Comparison of ENCODE assay signal across 19 cellular contexts in the genomic region with DNA sequence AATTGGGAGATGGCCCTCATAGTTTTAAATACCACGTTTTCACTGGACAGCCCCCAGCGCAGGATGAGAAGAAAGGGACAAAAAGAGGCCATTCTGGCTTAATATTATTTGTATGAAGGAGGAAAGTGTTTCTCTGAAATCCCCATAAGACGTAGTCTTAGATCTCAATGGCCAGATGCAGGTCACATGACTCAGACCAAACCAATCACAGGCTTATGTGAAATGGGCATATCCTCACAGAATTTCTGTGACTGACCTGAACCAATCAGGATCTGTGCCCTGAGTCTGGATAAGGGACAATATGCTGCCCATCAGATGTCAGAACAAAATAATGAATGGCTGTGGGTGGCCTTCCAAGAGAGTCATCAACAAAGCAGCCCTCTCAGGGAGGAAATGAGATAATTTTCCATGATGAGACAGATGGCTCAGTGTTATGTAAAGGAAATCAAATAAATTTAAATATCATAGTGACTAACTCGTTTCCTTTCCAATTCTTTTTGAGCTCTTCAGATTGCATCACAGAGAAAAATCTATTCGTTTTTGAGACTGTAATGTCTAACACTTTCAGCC.
DNase-seq lines count a peak whose midpoint lies in the region; ATAC-seq, FAIRE-seq and TF ChIP-seq lines count a peak whose summit lies in the region.
"Had no signal": no experiment of that assay in that cellular context is flagged by ENCODE, and none has a peak within 500 bp of the region (broad histone marks: within the 10 kb centered on the region; RNA-seq: fewer than 3 reads in every experiment).

No MANE protein-coding gene starts in this region.

- TF ChIP-seq CTCF in bronchial epithelial cell (IDR thresholded peaks at IDR 0.05; ENCODE audit: insufficient read depth, low read length, severe bottlenecking) (no peak), omental fat pad (IDR thresholded peaks at IDR 0.05) (no peak)

- intact Hi-C loops in posterior vena cava (cut with DNase I): no loop called here

- no peak overlapping the region for H3K4me3 ChIP-seq in MG63
- H3K4me3 ChIP-seq in bronchial epithelial cell (ENCODE audit: low read depth, low read length): no peak overlapping the region
- H3K4me3 ChIP-seq: body of pancreas, vagina had no signal

- H3K27me3 ChIP-seq in MG63 (no peaks in the 10 kb centered on the region), bronchial epithelial cell (ENCODE audit: control insufficient read depth, insufficient read depth, low read length) (no peaks in the 10 kb centered on the region)
- H3K27me3 ChIP-seq: body of pancreas, vagina had no signal

- DNase-seq in COLO829 (ENCODE audit: low spot score) (peak; percentile 18), MG63 (peak; percentile 28), bronchial epithelial cell (ENCODE audit: low read depth) (peak; percentile 66), kidney tubule cell (ENCODE audit: low spot score) (peak; percentile 55), SKM-1 (lab: John Stamatoyannopoulos, UW; ENCODE audit: unreplicated experiment) (no peak), H54 (ENCODE audit: insufficient read length, low spot score) (no peak), omental fat pad (ENCODE audit: low spot score) (no peak), posterior vena cava (ENCODE audit: low spot score) (no peak)
- DNase-seq: activated CD4-positive, alpha-beta T cell treated with anti-CD3 and anti-CD28 coated beads for 36 hours; body of pancreas; CD4-positive, alpha-beta T cell; DMS153; Kasumi-1; NCI-H1105; NCI-H2081; NCI-H446 treated with DMSO at 0.1 percent for 48 hours; occipital lobe; right cardiac atrium had no signal

- TF ChIP-seq POLR2A in H54 (IDR thresholded peaks at IDR 0.05; ENCODE audit: low read depth, low read length): no peak

- FAIRE-seq in bronchial epithelial cell (lab: Jason Lieb, UNC): no peak
- FAIRE-seq in H54 (lab: Jason Lieb, UNC): no peak

- H3K36me3 ChIP-seq in MG63 (no peaks in the 10 kb centered on the region), bronchial epithelial cell (ENCODE audit: control insufficient read depth, insufficient read depth, low read length) (no peaks in the 10 kb centered on the region)
- H3K36me3 ChIP-seq: vagina had no signal

- H3K9me3 ChIP-seq in MG63: 0 out of 2 replicates have a peak, but pooled peaks cover 4% of the 10 kb centered on the region
- H3K9me3 ChIP-seq: body of pancreas, vagina had no signal

- no peak for ATAC-seq in omental fat pad (ENCODE audit: low FRiP score)
- ATAC-seq: activated CD4-positive, alpha-beta T cell treated with anti-CD3 and anti-CD28 coated beads for 36 hours; body of pancreas; right cardiac atrium had no signal

Comparison
In these comparisons a context has a peak if more than half of its experiments do, and no peak if none do; other contexts are left out.
1. DNase-seq: peak in COLO829 (single experiment), MG63 (single experiment), bronchial epithelial cell (single experiment) and kidney tubule cell (single experiment); none in SKM-1 (single experiment), H54 (single experiment), omental fat pad (single experiment) and posterior vena cava (single experiment).